Comparison of ENCODE assay signal across 24 cellular contexts in genomic region chr16:6692874-6693273, GRCh38.
A peak's percentile ranks its signal among the peaks of the same experiment; 100 is the strongest.
DNase-seq lines count a peak whose midpoint lies in the region; ATAC-seq, FAIRE-seq and TF ChIP-seq lines count a peak whose summit lies in the region.
"Had no signal": no experiment of that assay in that cellular context is flagged by ENCODE, and none has a peak within 500 bp of the region (broad histone marks: within the 10 kb centered on the region; RNA-seq: fewer than 3 reads in every experiment).

No MANE protein-coding gene starts in this region.

- no peaks in the 10 kb centered on the region for H3K4me1 Mint-ChIP-seq in activated CD4-positive, alpha-beta T cell treated with anti-CD3 and anti-CD28 coated beads, Interleukin-2, amount 10 ng/mL, durations not matched to agents 24 days and 14 days
- H3K4me1 Mint-ChIP-seq: B cell had no signal

- H3K4me2 ChIP-seq in HepG2 (ENCODE audit: low read depth, low read length) (no peak overlapping the region), IMR-90 (ENCODE audit: low read depth, low read length) (no peak overlapping the region), H1 (ENCODE audit: insufficient read depth in 1 of 2, low read depth in 2 of 2, low read length in 2 of 2) (no peak overlapping the region), trophoblast cell (ENCODE audit: low read length) (no peak overlapping the region)
- H3K4me2 ChIP-seq: A549; BLaER1 treated with 17β-estradiol and CSF1 and Interleukin-3, amounts not matched to agents 10 nM and 100 nM had no signal

- no peak overlapping the region for H3K4me3 ChIP-seq in HepG2 (replicated peaks in 1 of 3; ENCODE audit: insufficient read depth in 1 of 3, low read depth in 2 of 3, low read length in 3 of 3)
- H3K4me3 ChIP-seq in right lobe of liver: no peak overlapping the region
- H3K4me3 ChIP-seq in IMR-90 (ENCODE audit: insufficient read depth, low read depth, low read length): no peak overlapping the region
- H3K4me3 ChIP-seq in H1 (ENCODE audit: extremely low read depth in 1 of 4, insufficient read depth in 2 of 4, low read depth in 3 of 4, low read length in 4 of 4): no peak overlapping the region
- H3K4me3 ChIP-seq in trophoblast cell (ENCODE audit: low read depth, low read length): peak overlapping the region; percentile 54
- H3K4me3 ChIP-seq in heart right ventricle: no peak overlapping the region
- H3K4me3 ChIP-seq in effector memory CD4-positive, alpha-beta T cell (ENCODE audit: insufficient read depth, low read depth, low read length, poor library complexity, severe bottlenecking): no peak overlapping the region
- H3K4me3 ChIP-seq: A549; BLaER1 treated with 17β-estradiol and CSF1 and Interleukin-3, amounts not matched to agents 10 nM and 100 nM had no signal

- H3K14ac ChIP-seq in IMR-90 (replicated peaks; ENCODE audit: low read depth, low read length) (no peak overlapping the region), H1 (ENCODE audit: insufficient read length) (no peak overlapping the region), trophoblast cell (ENCODE audit: low read length) (no peak overlapping the region)

- TF ChIP-seq EP300 in HepG2 (IDR thresholded peaks at IDR 0.05; ENCODE audit: low read depth in 2 of 2, low read length in 2 of 2) (no peak), HepG2 (CRISPR knock-in tag; IDR thresholded peaks at IDR 0.05; ENCODE audit: borderline replicate concordance) (no peak), H1 (IDR thresholded peaks at IDR 0.05; ENCODE audit: borderline replicate concordance in 1 of 2, low read depth in 2 of 2, low read length in 2 of 2) (no peak)

- no peaks in the 10 kb centered on the region for H3K27me3 ChIP-seq in HepG2 (ENCODE audit: control insufficient read depth in 1 of 2, insufficient read depth in 2 of 2, low read length in 2 of 2)
- no peaks in the 10 kb centered on the region for H3K27me3 ChIP-seq in right lobe of liver
- H3K27me3 ChIP-seq in IMR-90 (ENCODE audit: control insufficient read depth, insufficient read depth, low read length): no peaks in the 10 kb centered on the region
- H3K27me3 ChIP-seq in H1 (replicated peaks in 1 of 4; ENCODE audit: control insufficient read depth in 3 of 4, extremely low read depth in 1 of 4, insufficient read depth in 3 of 4, low read length in 3 of 4): no peaks in the 10 kb centered on the region
- no peaks in the 10 kb centered on the region for H3K27me3 ChIP-seq in trophoblast cell (ENCODE audit: insufficient read depth, low read length)
- peaks cover 0 to 7% (median 0%) of the 10 kb centered on the region in 7 donors for H3K27me3 ChIP-seq in heart right ventricle
- H3K27me3 ChIP-seq in effector memory CD4-positive, alpha-beta T cell (replicated peaks; ENCODE audit: control insufficient read depth, insufficient read depth, low read length, poor library complexity, severe bottlenecking): no peaks in the 10 kb centered on the region
- H3K27me3 ChIP-seq: BLaER1 treated with 17β-estradiol and CSF1 and Interleukin-3, amounts not matched to agents 10 nM and 100 nM had no signal

- H3K4me3 Mint-ChIP-seq in activated CD4-positive, alpha-beta T cell treated with anti-CD3 and anti-CD28 coated beads, Interleukin-2, amount 10 ng/mL, durations not matched to agents 24 days and 14 days: no peak overlapping the region
- H3K4me3 Mint-ChIP-seq: B cell; CD4-positive, alpha-beta T cell; CD8-positive, alpha-beta T cell had no signal

- no peak overlapping the region for H4K12ac ChIP-seq in trophoblast cell (ENCODE audit: low read depth, low read length)

- H4K91ac ChIP-seq in IMR-90 (ENCODE audit: insufficient read depth, low read depth, low read length): no peak overlapping the region
- H4K91ac ChIP-seq in H1 (replicated peaks; ENCODE audit: insufficient read length, low read length): no peak overlapping the region
- H4K91ac ChIP-seq in trophoblast cell (ENCODE audit: low read depth, low read length): no peak overlapping the region

- H2BK5ac ChIP-seq in IMR-90 (ENCODE audit: low read depth, low read length, poor library complexity, severe bottlenecking) (peak overlapping the region; percentile 39), H1 (ENCODE audit: low read depth, low read length) (no peak overlapping the region), trophoblast cell (ENCODE audit: low read depth, low read length, poor library complexity) (no peak overlapping the region)

- 28% methylated on average over 5 of the region's 5 CpGs for WGBS in HepG2 (ENCODE audit: low lambda C conversion rate)
- WGBS in right lobe of liver (ENCODE audit: insufficient coverage, low coverage, low lambda C conversion rate, missing lambda C conversion rate): 87% methylated on average over 5 of the region's 5 CpGs
- 89% methylated on average over 4 of the region's 5 CpGs; no CpG with 5 or more reads in 1 of the 2 experiments for WGBS in IMR-90 (ENCODE audit: extremely low coverage in 2 of 2, insufficient read length in 1 of 2), 2 experiments
- 93 to 100% methylated on average over 3 to 5 of the region's 5 CpGs for WGBS in H1 (ENCODE audit: extremely low coverage in 1 of 2, insufficient coverage in 1 of 2, insufficient read length in 1 of 2, insufficient replicate concordance in 2 of 2, low coverage in 1 of 2, low lambda C conversion rate in 2 of 2, missing lambda C conversion rate in 1 of 2), 2 experiments
- no CpG with 5 or more reads among the region's 5 CpGs for WGBS in trophoblast cell (ENCODE audit: extremely low coverage, insufficient coverage, insufficient read length)
- 97 to 99% methylated on average over 5 of the region's 5 CpGs for WGBS in heart right ventricle, 2 donors

- no peak for DNase-seq in HepG2 (ENCODE audit: low spot score)
- no peak for DNase-seq in right lobe of liver
- no peak for DNase-seq in IMR-90
- DNase-seq in H1 (ENCODE audit: low read depth in 1 of 2, low spot score in 2 of 2): no peak
- no peak for DNase-seq in trophoblast cell
- DNase-seq in heart right ventricle: no peak
- DNase-seq in effector memory CD4-positive, alpha-beta T cell: no peak
- DNase-seq in activated CD4-positive, alpha-beta T cell treated with anti-CD3 and anti-CD28 coated beads, Interleukin-2, amount 10 ng/mL, durations not matched to agents 24 days and 14 days: no peak
- DNase-seq: AML-193; Caco-2; Calu3; CD4-positive, alpha-beta T cell; CD8-positive, alpha-beta T cell; DMS79 treated with DMSO at 0.1 percent for 48 hours; GF-D8 had no signal

- H3K9ac ChIP-seq in HepG2 (ENCODE audit: insufficient read depth, low read depth, low read length) (no peak overlapping the region), IMR-90 (ENCODE audit: low read depth, low read length) (no peak overlapping the region), H1 (replicated peaks in 1 of 4; ENCODE audit: extremely low read depth in 1 of 4, low read depth in 3 of 4, low read length in 3 of 4) (no peak overlapping the region), trophoblast cell (ENCODE audit: low read length) (no peak overlapping the region)
- H3K9ac ChIP-seq: BLaER1 treated with 17β-estradiol and CSF1 and Interleukin-3, amounts not matched to agents 10 nM and 100 nM had no signal

- H2BK15ac ChIP-seq in IMR-90 (ENCODE audit: low read depth, low read length) (no peak overlapping the region), H1 (ENCODE audit: low read length) (no peak overlapping the region)

- TF ChIP-seq POLR2A in HepG2 (IDR thresholded peaks at IDR 0.05; ENCODE audit: insufficient read depth in 1 of 2, low read depth in 2 of 2, low read length in 2 of 2) (no peak), right lobe of liver (IDR thresholded peaks at IDR 0.05) (no peak), IMR-90 (IDR thresholded peaks at IDR 0.05; ENCODE audit: low read depth, low read length) (no peak), H1 (IDR thresholded peaks at IDR 0.05; ENCODE audit: control extremely low read depth in 1 of 2, low read depth in 2 of 2, low read length in 2 of 2) (no peak)

- H2BK20ac ChIP-seq in IMR-90 (ENCODE audit: low read depth, low read length) (no peak overlapping the region), H1 (ENCODE audit: low read length) (no peak overlapping the region)

- no peak for TF ChIP-seq RAD21 in HepG2 (CRISPR knock-in tag; IDR thresholded peaks at IDR 0.05)
- TF ChIP-seq RAD21 in IMR-90 (IDR thresholded peaks at IDR 0.05; ENCODE audit: low read length): no peak
- no peak for TF ChIP-seq RAD21 in H1 (IDR thresholded peaks at IDR 0.05 in 1 of 2, conservative IDR thresholded peaks at IDR 0.05 in 1 of 2; ENCODE audit: low read depth in 2 of 2, low read length in 2 of 2)

- POLR2A ChIA-PET in HepG2 (lab: Yijun Ruan, JAX) (no interaction called here), IMR-90 (lab: Charles Lee; ENCODE audit: unreplicated experiment) (no interaction called here), H1 (lab: Charles Lee; ENCODE audit: partially characterized antibody) (no interaction called here)

- no peak overlapping the region for H2BK120ac ChIP-seq in IMR-90 (ENCODE audit: low read depth, low read length)
- H2BK120ac ChIP-seq in H1 (replicated peaks; ENCODE audit: low read depth, low read length): no peak overlapping the region
- no peak overlapping the region for H2BK120ac ChIP-seq in trophoblast cell (ENCODE audit: insufficient read depth, low read length, poor library complexity)

- H3K4me1 ChIP-seq in HepG2 (ENCODE audit: insufficient read depth, low read length) (no peaks in the 10 kb centered on the region), right lobe of liver (no peaks in the 10 kb centered on the region), IMR-90 (ENCODE audit: control insufficient read depth, insufficient read depth, low read length) (no peaks in the 10 kb centered on the region), H1 (replicated peaks in 1 of 4; ENCODE audit: control insufficient read depth in 3 of 4, insufficient read depth in 4 of 4, low read length in 3 of 4) (no peaks in the 10 kb centered on the region), trophoblast cell (ENCODE audit: control insufficient read depth in 1 of 2, insufficient read depth in 2 of 2, low read length in 2 of 2) (no peaks in the 10 kb centered on the region), heart right ventricle (no peaks in the 10 kb centered on the region)
- H3K4me1 ChIP-seq in effector memory CD4-positive, alpha-beta T cell (ENCODE audit: control insufficient read depth, insufficient read depth, low read length, poor library complexity, severe bottlenecking): no peaks in the 10 kb centered on the region
- H3K4me1 ChIP-seq: A549; BLaER1 treated with 17β-estradiol and CSF1 and Interleukin-3, amounts not matched to agents 10 nM and 100 nM; Caco-2 had no signal

- H3K79me2 ChIP-seq in HepG2 (ENCODE audit: insufficient read depth, low read length) (no peaks in the 10 kb centered on the region), H1 (ENCODE audit: control insufficient read depth in 1 of 2, insufficient read depth in 2 of 2, low read length in 2 of 2) (no peaks in the 10 kb centered on the region), trophoblast cell (ENCODE audit: control insufficient read depth, insufficient read depth, low read length, poor library complexity) (no peaks in the 10 kb centered on the region)

- no peak overlapping the region for H4K8ac ChIP-seq in IMR-90 (ENCODE audit: low read depth in 2 of 2, low read length in 2 of 2)
- no peak overlapping the region for H4K8ac ChIP-seq in H1 (ENCODE audit: extremely low read depth, insufficient read depth, low read length)
- H4K8ac ChIP-seq in trophoblast cell (ENCODE audit: low read depth, low read length): no peak overlapping the region

- H3K36me3 Mint-ChIP-seq in activated CD4-positive, alpha-beta T cell treated with anti-CD3 and anti-CD28 coated beads, Interleukin-2, amount 10 ng/mL, durations not matched to agents 24 days and 14 days (ENCODE audit: low read depth): no peaks in the 10 kb centered on the region
- H3K36me3 Mint-ChIP-seq: CD8-positive, alpha-beta T cell had no signal

- H3K79me1 ChIP-seq in IMR-90 (ENCODE audit: low read depth in 1 of 2, low read length in 2 of 2) (no peaks in the 10 kb centered on the region), H1 (ENCODE audit: low read depth, low read length) (no peaks in the 10 kb centered on the region), trophoblast cell (ENCODE audit: low read length) (no peaks in the 10 kb centered on the region)

- peaks cover 4% of the 10 kb centered on the region for H3K9me3 Mint-ChIP-seq in activated CD4-positive, alpha-beta T cell treated with anti-CD3 and anti-CD28 coated beads, Interleukin-2, amount 10 ng/mL, durations not matched to agents 24 days and 14 days

- H3K36me3 ChIP-seq in HepG2 (replicated peaks in 1 of 2; ENCODE audit: control insufficient read depth in 1 of 2, insufficient read depth in 2 of 2, low read length in 2 of 2) (no peaks in the 10 kb centered on the region), right lobe of liver (no peaks in the 10 kb centered on the region), IMR-90 (ENCODE audit: control insufficient read depth, insufficient read depth, low read length) (no peaks in the 10 kb centered on the region), H1 (ENCODE audit: control insufficient read depth in 2 of 4, insufficient read depth in 4 of 4, low read length in 3 of 4) (no peaks in the 10 kb centered on the region), trophoblast cell (ENCODE audit: control insufficient read depth in 1 of 2, insufficient read depth in 2 of 2, low read length in 2 of 2) (no peaks in the 10 kb centered on the region), heart right ventricle (no peaks in the 10 kb centered on the region)
- H3K36me3 ChIP-seq in effector memory CD4-positive, alpha-beta T cell (ENCODE audit: control insufficient read depth, insufficient read depth, low read length): no peaks in the 10 kb centered on the region
- H3K36me3 ChIP-seq: BLaER1 treated with 17β-estradiol and CSF1 and Interleukin-3, amounts not matched to agents 10 nM and 100 nM had no signal

- H2BK12ac ChIP-seq in H1 (ENCODE audit: low read depth, low read length) (no peak overlapping the region), trophoblast cell (ENCODE audit: low read length) (no peak overlapping the region)

- H2AK5ac ChIP-seq in IMR-90 (ENCODE audit: low read depth, low read length) (no peak overlapping the region), H1 (ENCODE audit: low read depth, low read length) (peak overlapping the region; percentile 77; the same call in 1 of the 2 replicates), trophoblast cell (ENCODE audit: low read length) (no peak overlapping the region)

- H3K23ac ChIP-seq in IMR-90 (ENCODE audit: low read depth, low read length): no peak overlapping the region
- no peak overlapping the region for H3K23ac ChIP-seq in H1 (ENCODE audit: insufficient read length)
- H3K23ac ChIP-seq in trophoblast cell (ENCODE audit: low read length): no peak overlapping the region

- H3K56ac ChIP-seq in IMR-90 (ENCODE audit: extremely low read depth, insufficient read depth, low read length) (no peak overlapping the region), H1 (replicated peaks; ENCODE audit: insufficient read length, low read depth, low read length) (peak overlapping the region; percentile 91)

- no peak overlapping the region for H2AFZ ChIP-seq in HepG2 (ENCODE audit: low read length)
- H2AFZ ChIP-seq in IMR-90 (replicated peaks; ENCODE audit: low read length, poor library complexity): no peak overlapping the region
- no peak overlapping the region for H2AFZ ChIP-seq in H1 (ENCODE audit: low read length)
- H2AFZ ChIP-seq in trophoblast cell (ENCODE audit: insufficient read depth, low read length, poor library complexity): no peak overlapping the region

- TF ChIP-seq CTCF in HepG2 (CRISPR knock-in tag; IDR thresholded peaks at IDR 0.05) (no peak), right lobe of liver (IDR thresholded peaks at IDR 0.05) (no peak), IMR-90 (conservative IDR thresholded peaks at IDR 0.05; ENCODE audit: low read depth, low read length) (no peak), H1 (IDR thresholded peaks at IDR 0.05; ENCODE audit: control extremely low read depth in 1 of 3, insufficient read depth in 1 of 3, low read depth in 1 of 3, low read length in 3 of 3) (no peak), heart right ventricle (IDR thresholded peaks at IDR 0.05) (no peak)

- H3K18ac ChIP-seq in IMR-90 (ENCODE audit: low read depth, low read length): no peak overlapping the region
- no peak overlapping the region for H3K18ac ChIP-seq in H1 (ENCODE audit: extremely low read depth, low read length)
- no peak overlapping the region for H3K18ac ChIP-seq in trophoblast cell (ENCODE audit: low read length)

- dilution Hi-C loops in IMR-90 (cut with HindIII; ENCODE audit: low sequenced_read_pairs, unreplicated experiment): no loop called here

- in situ Hi-C loops in HepG2 (cut with HindIII; ENCODE audit: extremely low pct_ligation_motif_present, low pct_unique_long_range_greater_than_20kb): no loop called here
- in situ Hi-C loops in IMR-90 (cut with MboI; ENCODE audit: low sequenced_read_pairs): no loop called here

- H3K27ac ChIP-seq in HepG2 (ENCODE audit: extremely low read length, insufficient read depth, low read length) (no peak overlapping the region), right lobe of liver (no peak overlapping the region), IMR-90 (ENCODE audit: insufficient read depth, low read length) (no peak overlapping the region), H1 (ENCODE audit: low read depth, low read length) (no peak overlapping the region), trophoblast cell (ENCODE audit: low read depth, low read length) (no peak overlapping the region), heart right ventricle (no peak overlapping the region)
- no peak overlapping the region for H3K27ac ChIP-seq in effector memory CD4-positive, alpha-beta T cell (ENCODE audit: insufficient read depth, low read length, poor library complexity, severe bottlenecking)
- H3K27ac ChIP-seq: 22Rv1; A549; BLaER1 treated with 17β-estradiol and CSF1 and Interleukin-3, amounts not matched to agents 10 nM and 100 nM; C4-2B had no signal

- no peak overlapping the region for H4K5ac ChIP-seq in IMR-90 (ENCODE audit: low read depth, low read length)
- H4K5ac ChIP-seq in H1 (ENCODE audit: insufficient read length, low read depth, low read length): no peak overlapping the region

- FAIRE-seq in HepG2 (lab: Jason Lieb, UNC) (no peak), H1 (lab: Jason Lieb, UNC) (no peak)
- FAIRE-seq: A549, D721Med, G401.6, GM12891, GM19239 had no signal

- H3K9me1 ChIP-seq in IMR-90 (ENCODE audit: insufficient read depth, low read length): no peaks in the 10 kb centered on the region

- intact Hi-C loops in HepG2 (cut with micrococcal nuclease; ENCODE audit: unreplicated experiment): no loop called here
- intact Hi-C loops in right lobe of liver (cut with DNase I): no loop called here
- intact Hi-C loops in IMR-90 (cut with micrococcal nuclease): no loop called here
- intact Hi-C loops in heart right ventricle (cut with DNase I): no loop called here
- intact Hi-C loops in activated CD4-positive, alpha-beta T cell treated with anti-CD3 and anti-CD28 coated beads, Interleukin-2, amount 10 ng/mL, durations not matched to agents 24 days and 14 days (cut with micrococcal nuclease): no loop called here

- H4K20me1 ChIP-seq in HepG2 (ENCODE audit: insufficient read depth, low read length) (no peaks in the 10 kb centered on the region), IMR-90 (ENCODE audit: insufficient read depth, low read length) (no peaks in the 10 kb centered on the region), H1 (replicated peaks in 1 of 2; ENCODE audit: control insufficient read depth in 1 of 2, insufficient read depth in 2 of 2, low read length in 2 of 2) (peaks cover 0 to 7% of the 10 kb centered on the region in 2 experiments)
- H4K20me1 ChIP-seq: BLaER1 treated with 17β-estradiol and CSF1 and Interleukin-3, amounts not matched to agents 10 nM and 100 nM had no signal

- no peak overlapping the region for H3K27ac Mint-ChIP-seq in activated CD4-positive, alpha-beta T cell treated with anti-CD3 and anti-CD28 coated beads, Interleukin-2, amount 10 ng/mL, durations not matched to agents 24 days and 14 days
- H3K27ac Mint-ChIP-seq: B cell; CD4-positive, alpha-beta T cell; CD8-positive, alpha-beta T cell had no signal

- CTCF ChIA-PET in HepG2 (lab: Yijun Ruan, JAX; ENCODE audit: low intra/inter-chr PET ratio, low total read pairs): no interaction called here
- CTCF ChIA-PET in IMR-90 (lab: Yijun Ruan, JAX): no interaction called here
- CTCF ChIA-PET in H1 (lab: Charles Lee; ENCODE audit: partially characterized antibody): no interaction called here

- peaks cover 11% of the 10 kb centered on the region; the same call in 1 of the 2 replicates for H3K23me2 ChIP-seq in H1 (ENCODE audit: low read depth, low read length)

- no peaks in the 10 kb centered on the region for H3K27me3 Mint-ChIP-seq in activated CD4-positive, alpha-beta T cell treated with anti-CD3 and anti-CD28 coated beads, Interleukin-2, amount 10 ng/mL, durations not matched to agents 24 days and 14 days
- H3K27me3 Mint-ChIP-seq: B cell; CD4-positive, alpha-beta T cell had no signal

- ATAC-seq in HepG2 (no peak), right lobe of liver (no peak), IMR-90 (ENCODE audit: low read depth) (no peak), heart right ventricle (no peak)
- ATAC-seq: A549; CD8-positive, alpha-beta T cell had no signal

- H3K9me3 ChIP-seq in HepG2 (ENCODE audit: low read length): peaks cover 17% of the 10 kb centered on the region
- no peaks in the 10 kb centered on the region for H3K9me3 ChIP-seq in right lobe of liver
- H3K9me3 ChIP-seq in IMR-90 (ENCODE audit: control insufficient read depth, insufficient read depth, low read length): peaks cover 8% of the 10 kb centered on the region; the same call in 1 of the 2 replicates
- no peaks in the 10 kb centered on the region; a peak in 1 of 4 replicates for H3K9me3 ChIP-seq in H1 (ENCODE audit: insufficient read depth in 2 of 2, low read depth in 1 of 2, low read length in 1 of 2)
- peaks cover 5% of the 10 kb centered on the region for H3K9me3 ChIP-seq in trophoblast cell (ENCODE audit: insufficient read depth, low read depth, low read length)
- H3K9me3 ChIP-seq in heart right ventricle: peaks cover 0 to 9% (median 0%) of the 10 kb centered on the region in 11 donors
- H3K9me3 ChIP-seq in effector memory CD4-positive, alpha-beta T cell (ENCODE audit: control insufficient read depth, low read length): no peaks in the 10 kb centered on the region
- H3K9me3 ChIP-seq: A549; BLaER1 treated with 17β-estradiol and CSF1 and Interleukin-3, amounts not matched to agents 10 nM and 100 nM; Caco-2 had no signal

- H3K4ac ChIP-seq in IMR-90 (ENCODE audit: low read depth, low read length): no peak overlapping the region
- H3K4ac ChIP-seq in H1 (replicated peaks; ENCODE audit: insufficient read length, low read depth, low read length): no peak overlapping the region
- H3K4ac ChIP-seq in trophoblast cell (ENCODE audit: low read depth, low read length): no peak overlapping the region

- BruUV-seq in HepG2 (replicated peaks; lab: Mats Ljungman, UMichigan) (no TSS peak), IMR-90 (replicated peaks; lab: Mats Ljungman, UMichigan) (no TSS peak)

- no peak overlapping the region for H2AK9ac ChIP-seq in IMR-90 (replicated peaks; ENCODE audit: low read depth, low read length, poor library complexity)
